9 cellular contexts compared by ENCODE assay signal in genomic region chr1:208183977-208184901, GRCh38. TPM values are rescaled to one million over a fixed set of nuclear protein-coding genes. Genes with fewer than 3 reads are reported as not detected.
A peak's percentile ranks its signal among the peaks of the same experiment; 100 is the strongest.
DNase-seq lines count a peak whose midpoint lies in the region; ATAC-seq and TF ChIP-seq lines count a peak whose summit lies in the region.
"Had no signal": no experiment of that assay in that cellular context is flagged by ENCODE, and none has a peak within 500 bp of the region (broad histone marks: within the 10 kb centered on the region; RNA-seq: fewer than 3 reads in every experiment).

No MANE protein-coding gene starts in this region.

- ATAC-seq in activated naive CD8-positive, alpha-beta T cell treated with anti-CD3 and anti-CD28 coated beads, Interleukin-2, amount 50 U/mL, for 24 hours, result peak; percentile 86
- no peak for ATAC-seq in HG02642 (IDR thresholded peaks at IDR 0.05; ENCODE audit: poor library complexity, unreplicated experiment)

- H3K27ac ChIP-seq in uterus, result peak overlapping the region; percentile 63 to 80

- no peak for DNase-seq in activated naive CD8-positive, alpha-beta T cell treated with anti-CD3 and anti-CD28 coated beads, Interleukin-2, amount 50 U/mL, for 24 hours
- no peak for DNase-seq in activated naive CD8-positive, alpha-beta T cell treated with anti-CD3 and anti-CD28 coated beads for 36 hours
- peak; percentile 99 for DNase-seq in amniotic stem cell (lab: John Stamatoyannopoulos, UW)
- DNase-seq in kidney glomerular epithelial cell (lab: John Stamatoyannopoulos, UW), result peak; percentile 92
- DNase-seq in uterus, result peak; percentile 59 to 70
- DNase-seq in stimulated activated CD4-positive, alpha-beta T cell treated with anti-CD3 and anti-CD28 coated beads, Interleukin-15, amount 100 ng/mL, for 24 hours, result no peak
- no peak for DNase-seq in COR-L47 (lab: John Stamatoyannopoulos, UW)

- TF ChIP-seq POLR2A in uterus (IDR thresholded peaks at IDR 0.05), result no peak

- peaks cover 9% of the 10 kb centered on the region for H3K27me3 Mint-ChIP-seq in activated naive CD8-positive, alpha-beta T cell treated with anti-CD3 and anti-CD28 coated beads, Interleukin-2, amount 50 U/mL, for 24 hours
- H3K27me3 Mint-ChIP-seq in activated naive CD8-positive, alpha-beta T cell treated with anti-CD3 and anti-CD28 coated beads for 36 hours, result peaks cover 7% of the 10 kb centered on the region

- no peaks in the 10 kb centered on the region for H3K9me3 Mint-ChIP-seq in activated naive CD8-positive, alpha-beta T cell treated with anti-CD3 and anti-CD28 coated beads, Interleukin-2, amount 50 U/mL, for 24 hours
- no peaks in the 10 kb centered on the region for H3K9me3 Mint-ChIP-seq in activated naive CD8-positive, alpha-beta T cell treated with anti-CD3 and anti-CD28 coated beads for 36 hours
- H3K9me3 Mint-ChIP-seq: central memory CD8-positive, alpha-beta T cell had no signal

- no peaks in the 10 kb centered on the region for H3K27me3 ChIP-seq in uterus

- H3K36me3 Mint-ChIP-seq in activated naive CD8-positive, alpha-beta T cell treated with anti-CD3 and anti-CD28 coated beads, Interleukin-2, amount 50 U/mL, for 24 hours (ENCODE audit: low read depth), result no peaks in the 10 kb centered on the region
- H3K36me3 Mint-ChIP-seq in activated naive CD8-positive, alpha-beta T cell treated with anti-CD3 and anti-CD28 coated beads for 36 hours, result no peaks in the 10 kb centered on the region

- H3K4me1 ChIP-seq in uterus, result peaks cover 23 to 49% of the 10 kb centered on the region in 2 donors

- no peaks in the 10 kb centered on the region for H3K36me3 ChIP-seq in uterus

- intact Hi-C loops in uterus (cut with DNase I; ENCODE audit: low total_unique reads), result no loop called here

- H3K9me3 ChIP-seq in uterus, result no peaks in the 10 kb centered on the region

- no peak overlapping the region for H3K27ac Mint-ChIP-seq in activated naive CD8-positive, alpha-beta T cell treated with anti-CD3 and anti-CD28 coated beads, Interleukin-2, amount 50 U/mL, for 24 hours
- no peak overlapping the region for H3K27ac Mint-ChIP-seq in activated naive CD8-positive, alpha-beta T cell treated with anti-CD3 and anti-CD28 coated beads for 36 hours

- no peak overlapping the region for H3K4me3 Mint-ChIP-seq in activated naive CD8-positive, alpha-beta T cell treated with anti-CD3 and anti-CD28 coated beads, Interleukin-2, amount 50 U/mL, for 24 hours
- H3K4me3 Mint-ChIP-seq in activated naive CD8-positive, alpha-beta T cell treated with anti-CD3 and anti-CD28 coated beads for 36 hours, result no peak overlapping the region
- H3K4me3 Mint-ChIP-seq: central memory CD8-positive, alpha-beta T cell had no signal

- TF ChIP-seq CTCF in uterus (IDR thresholded peaks at IDR 0.05), result no peak

- H3K4me1 Mint-ChIP-seq in activated naive CD8-positive, alpha-beta T cell treated with anti-CD3 and anti-CD28 coated beads, Interleukin-2, amount 50 U/mL, for 24 hours, result peaks cover 5% of the 10 kb centered on the region
- H3K4me1 Mint-ChIP-seq in activated naive CD8-positive, alpha-beta T cell treated with anti-CD3 and anti-CD28 coated beads for 36 hours, result peaks cover 5% of the 10 kb centered on the region

- H3K4me3 ChIP-seq in uterus, result no peak overlapping the region

RNA-seq across cellular contexts. Expression of gene PLXNA2, which starts 59.9 kb away (rescaled TPM):
- total RNA-seq in activated naive CD8-positive, alpha-beta T cell treated with anti-CD3 and anti-CD28 coated beads for 36 hours, result under 1 TPM in 1 of 2 experiments, not detected in 1; 0.08 TPM
- total RNA-seq in uterus, result 10 to 100 TPM in 2 of 4 donors, 1 to 10 TPM in 2; 5.4 to 94.5 (median 9.5) TPM

Comparison
In these comparisons a context has a peak if more than half of its experiments do, and no peak if none do; other contexts are left out.
1. DNase-seq: peak in amniotic stem cell (single experiment), kidney glomerular epithelial cell (single experiment) and uterus (2 of 2); none in activated naive CD8-positive, alpha-beta T cell treated with anti-CD3 and anti-CD28 coated beads, Interleukin-2, amount 50 U/mL, for 24 hours (single experiment), activated naive CD8-positive, alpha-beta T cell treated with anti-CD3 and anti-CD28 coated beads for 36 hours (single experiment), stimulated activated CD4-positive, alpha-beta T cell treated with anti-CD3 and anti-CD28 coated beads, Interleukin-15, amount 100 ng/mL, for 24 hours (single experiment) and COR-L47 (single experiment).
2. RNA of gene PLXNA2, which starts 59.9 kb away (total RNA-seq): 5.4 to 94.5 TPM in uterus; 0.08 TPM in activated naive CD8-positive, alpha-beta T cell treated with anti-CD3 and anti-CD28 coated beads for 36 hours; every median in the first group is over 4 times any median in the second.